In the genomic region with DNA sequence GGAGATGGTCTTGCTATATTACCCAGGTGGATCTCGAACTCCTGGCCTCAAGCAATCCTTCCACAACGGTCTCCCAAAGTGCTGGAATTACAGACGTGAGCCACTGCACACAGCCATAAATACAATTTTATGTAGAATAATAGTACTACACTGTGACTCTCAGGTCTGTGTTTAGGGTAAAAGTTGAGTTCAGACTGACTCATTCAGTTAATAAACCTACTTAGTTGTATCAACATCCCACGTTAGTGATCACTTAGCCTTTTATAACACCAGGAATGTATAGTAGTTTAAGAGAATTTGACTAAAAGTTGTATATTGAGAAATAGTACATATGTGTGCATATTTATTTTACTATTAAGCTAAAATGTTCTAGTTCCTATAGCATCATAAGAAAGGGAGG, we compare ENCODE assay signal across 2 cellular contexts.
TF ChIP-seq lines count a peak whose summit lies in the region.

No MANE protein-coding gene starts in this region.

TF ChIP-seq in IMR-90, 13 proteins besides CTCF, POLR2A, EP300 and RAD21 (continued from another document):
- no peak for TF ChIP-seq FOS (IDR thresholded peaks at IDR 0.05; ENCODE audit: low read depth, low read length)
- no peak for TF ChIP-seq MAZ (IDR thresholded peaks at IDR 0.05; ENCODE audit: borderline replicate concordance, low read depth, low read length)
- TF ChIP-seq SMC3 (IDR thresholded peaks at IDR 0.05; ENCODE audit: low read depth, low read length), result no peak
- TF ChIP-seq, protein P1, sequence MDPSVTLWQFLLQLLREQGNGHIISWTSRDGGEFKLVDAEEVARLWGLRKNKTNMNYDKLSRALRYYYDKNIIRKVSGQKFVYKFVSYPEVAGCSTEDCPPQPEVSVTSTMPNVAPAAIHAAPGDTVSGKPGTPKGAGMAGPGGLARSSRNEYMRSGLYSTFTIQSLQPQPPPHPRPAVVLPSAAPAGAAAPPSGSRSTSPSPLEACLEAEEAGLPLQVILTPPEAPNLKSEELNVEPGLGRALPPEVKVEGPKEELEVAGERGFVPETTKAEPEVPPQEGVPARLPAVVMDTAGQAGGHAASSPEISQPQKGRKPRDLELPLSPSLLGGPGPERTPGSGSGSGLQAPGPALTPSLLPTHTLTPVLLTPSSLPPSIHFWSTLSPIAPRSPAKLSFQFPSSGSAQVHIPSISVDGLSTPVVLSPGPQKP (IDR thresholded peaks at IDR 0.05; ENCODE audit: borderline replicate concordance, low read depth, low read length), result no peak
- TF ChIP-seq CHD1 (IDR thresholded peaks at IDR 0.05; ENCODE audit: low read depth, low read length), result no peak
- no peak for TF ChIP-seq RFX5 (IDR thresholded peaks at IDR 0.05; ENCODE audit: low read depth, low read length)

TF ChIP-seq in SK-N-SH treated with all-trans-retinoic acid at 6 μM for 48 hours, 23 proteins besides CTCF, POLR2A, EP300 and RAD21 (continued from another document):
- TF ChIP-seq, protein P2, sequence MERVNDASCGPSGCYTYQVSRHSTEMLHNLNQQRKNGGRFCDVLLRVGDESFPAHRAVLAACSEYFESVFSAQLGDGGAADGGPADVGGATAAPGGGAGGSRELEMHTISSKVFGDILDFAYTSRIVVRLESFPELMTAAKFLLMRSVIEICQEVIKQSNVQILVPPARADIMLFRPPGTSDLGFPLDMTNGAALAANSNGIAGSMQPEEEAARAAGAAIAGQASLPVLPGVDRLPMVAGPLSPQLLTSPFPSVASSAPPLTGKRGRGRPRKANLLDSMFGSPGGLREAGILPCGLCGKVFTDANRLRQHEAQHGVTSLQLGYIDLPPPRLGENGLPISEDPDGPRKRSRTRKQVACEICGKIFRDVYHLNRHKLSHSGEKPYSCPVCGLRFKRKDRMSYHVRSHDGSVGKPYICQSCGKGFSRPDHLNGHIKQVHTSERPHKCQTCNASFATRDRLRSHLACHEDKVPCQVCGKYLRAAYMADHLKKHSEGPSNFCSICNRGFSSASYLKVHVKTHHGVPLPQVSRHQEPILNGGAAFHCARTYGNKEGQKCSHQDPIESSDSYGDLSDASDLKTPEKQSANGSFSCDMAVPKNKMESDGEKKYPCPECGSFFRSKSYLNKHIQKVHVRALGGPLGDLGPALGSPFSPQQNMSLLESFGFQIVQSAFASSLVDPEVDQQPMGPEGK (CRISPR knock-in tag; IDR thresholded peaks at IDR 0.05; ENCODE audit: borderline replicate concordance), result no peak
- TF ChIP-seq RARB (CRISPR knock-in tag; IDR thresholded peaks at IDR 0.05) (no peak), ZFP3 (CRISPR knock-in tag; IDR thresholded peaks at IDR 0.05) (no peak)
